ENCODE assay signal across 15 cellular contexts in the genomic region with DNA sequence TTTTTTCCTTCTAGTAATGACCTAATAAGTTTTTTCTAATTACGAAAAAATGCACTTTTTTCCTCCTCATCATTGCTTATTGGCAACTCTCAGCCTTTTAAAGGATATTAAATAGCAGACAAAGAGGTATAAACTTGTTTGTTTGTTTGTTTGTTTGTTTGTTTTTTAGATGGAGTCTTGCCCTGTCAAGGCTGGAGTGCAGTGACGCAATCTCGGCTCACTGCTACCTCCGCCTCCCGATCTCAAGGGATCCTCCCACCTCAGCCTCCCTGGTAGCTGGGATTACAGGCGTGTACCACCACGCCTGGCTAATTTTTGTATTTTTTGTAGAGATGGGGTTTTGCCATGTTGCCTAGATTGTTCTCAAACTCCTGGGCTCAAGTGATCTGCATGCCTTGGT. TPM values are rescaled to one million over a fixed set of nuclear protein-coding genes. Genes with fewer than 3 reads are reported as not detected.
A peak's percentile ranks its signal among the peaks of the same experiment; 100 is the strongest.
DNase-seq lines count a peak whose midpoint lies in the region; ATAC-seq, FAIRE-seq and TF ChIP-seq lines count a peak whose summit lies in the region.
"Had no signal": no experiment of that assay in that cellular context is flagged by ENCODE, and none has a peak within 500 bp of the region (broad histone marks: within the 10 kb centered on the region; RNA-seq: fewer than 3 reads in every experiment).

No MANE protein-coding gene starts in this region.

- no peak overlapping the region for H3K23ac ChIP-seq in H9 (ENCODE audit: insufficient read length, low read depth, low read length)

- H2BK12ac ChIP-seq in H9 (ENCODE audit: insufficient read length, low read depth, low read length): no peak overlapping the region

- intact Hi-C loops in GM12878 (cut with micrococcal nuclease; ENCODE audit: unreplicated experiment) (loop anchor here (1.0 to 10.0 kb wide), 7 partner anchors 33 to 426 kb away; partner anchors contain the start of gene RHOH), HepG2 (cut with micrococcal nuclease; ENCODE audit: unreplicated experiment) (no loop called here)

- H2BK20ac ChIP-seq in H9 (ENCODE audit: low read depth, low read length, poor library complexity, severe bottlenecking): no peak overlapping the region

- no peaks in the 10 kb centered on the region for H4K20me1 ChIP-seq in H9 (ENCODE audit: control insufficient read depth, insufficient read depth, insufficient read length)
- H4K20me1 ChIP-seq in GM12878 (ENCODE audit: control insufficient read depth, insufficient read depth): no peaks in the 10 kb centered on the region
- no peaks in the 10 kb centered on the region for H4K20me1 ChIP-seq in HepG2 (ENCODE audit: insufficient read depth, low read length)

- H4K8ac ChIP-seq in H9 (replicated peaks; ENCODE audit: insufficient read length, low read depth, low read length): no peak overlapping the region

- no peak overlapping the region for H3K14ac ChIP-seq in H9 (ENCODE audit: insufficient read depth, low read length)

- H2BK120ac ChIP-seq in H9 (ENCODE audit: low read depth, low read length, poor library complexity, severe bottlenecking): no peak overlapping the region

- FAIRE-seq in A549 (lab: Jason Lieb, UNC) (no peak), GM12878 (lab: Jason Lieb, UNC) (no peak), HepG2 (lab: Jason Lieb, UNC) (no peak)

- in situ Hi-C loops in GM12878 (cut with MboI): no loop called here
- in situ Hi-C loops in HepG2 (cut with HindIII; ENCODE audit: extremely low pct_ligation_motif_present, low pct_unique_long_range_greater_than_20kb): no loop called here

- peak overlapping the region; percentile 34 to 87; a peak in 4 of 6 replicates for H3K27ac ChIP-seq in A549
- no peak overlapping the region for H3K27ac ChIP-seq in H9 (ENCODE audit: insufficient read length, low read depth, low read length)
- H3K27ac ChIP-seq in GM12878 (ENCODE audit: control insufficient read depth, insufficient read depth): peak overlapping the region; percentile 93
- no peak overlapping the region for H3K27ac ChIP-seq in HepG2 (ENCODE audit: extremely low read length, insufficient read depth, low read length)
- H3K27ac ChIP-seq in substantia nigra (ENCODE audit: low read depth, low read length, poor library complexity, severe bottlenecking): no peak overlapping the region
- H3K27ac ChIP-seq: GM23248 had no signal

- H2BK15ac ChIP-seq in H9 (ENCODE audit: low read depth, low read length): no peak overlapping the region

- peaks cover 9 to 38% (median 20%) of the 10 kb centered on the region in 3 experiments for H3K36me3 Mint-ChIP-seq in H9 (ENCODE audit: insufficient read depth in 1 of 3, low read depth in 3 of 3)

- no peak overlapping the region for H4K5ac ChIP-seq in H9 (ENCODE audit: insufficient read length, low read depth, low read length)

- H3K27ac Mint-ChIP-seq in H9: peak overlapping the region in 2 of 3 experiments; percentile 32 to 73; a peak in 4 of 7 replicates

- H3K4me3 ChIP-seq in A549: no peak overlapping the region
- peak overlapping the region; percentile 58 for H3K4me3 ChIP-seq in GM12878
- H3K4me3 ChIP-seq in HepG2 (replicated peaks in 1 of 3; ENCODE audit: insufficient read depth in 1 of 3, low read depth in 2 of 3, low read length in 3 of 3): no peak overlapping the region
- H3K4me3 ChIP-seq: GM23248 had no signal

- no peak for TF ChIP-seq EP300 in A549 (IDR thresholded peaks at IDR 0.05)
- TF ChIP-seq EP300 in GM12878 (IDR thresholded peaks at IDR 0.05; ENCODE audit: borderline replicate concordance in 1 of 2, control insufficient read depth in 1 of 2, low read depth in 2 of 2, low read length in 2 of 2): no peak
- TF ChIP-seq EP300 in HepG2 (IDR thresholded peaks at IDR 0.05; ENCODE audit: low read depth in 2 of 2, low read length in 2 of 2): no peak
- no peak for TF ChIP-seq EP300 in HepG2 (CRISPR knock-in tag; IDR thresholded peaks at IDR 0.05; ENCODE audit: borderline replicate concordance)

- no TSS peak for BruUV-seq in GM12878 (replicated peaks; lab: Mats Ljungman, UMichigan)
- BruUV-seq in HepG2 (replicated peaks; lab: Mats Ljungman, UMichigan): no TSS peak

- H3K9me3 Mint-ChIP-seq in H9: no peaks in the 10 kb centered on the region; a peak in 1 of 5 replicates

- no peak overlapping the region for H3K4me3 Mint-ChIP-seq in H9

- H3K4me1 ChIP-seq in A549: peaks cover 56% of the 10 kb centered on the region
- H3K4me1 ChIP-seq in H9 (ENCODE audit: insufficient read depth, low read length): peaks cover 26% of the 10 kb centered on the region; the same call in 1 of the 2 replicates
- peaks cover 38% of the 10 kb centered on the region for H3K4me1 ChIP-seq in GM12878 (ENCODE audit: control insufficient read depth, insufficient read depth, low read length)
- peaks cover 13% of the 10 kb centered on the region for H3K4me1 ChIP-seq in HepG2 (ENCODE audit: insufficient read depth, low read length)

- H3K4me2 ChIP-seq in A549 (peak overlapping the region; percentile 77), H9 (ENCODE audit: insufficient read depth, insufficient read length, low read length) (no peak overlapping the region), GM12878 (ENCODE audit: control insufficient read depth, insufficient read depth) (peak overlapping the region; percentile 64), HepG2 (ENCODE audit: low read depth, low read length) (no peak overlapping the region)

- no peak for TF ChIP-seq CTCF in A549 (IDR thresholded peaks at IDR 0.05)
- no peak for TF ChIP-seq CTCF in H9 (conservative IDR thresholded peaks at IDR 0.05)
- TF ChIP-seq CTCF in GM12878 (IDR thresholded peaks at IDR 0.05 in 2 of 3, conservative IDR thresholded peaks at IDR 0.05 in 1 of 3; ENCODE audit: control insufficient read depth in 2 of 3, extremely low read depth in 1 of 3, insufficient read depth in 1 of 3, low read depth in 3 of 3, low read length in 3 of 3): no peak
- no peak for TF ChIP-seq CTCF in HepG2 (CRISPR knock-in tag; IDR thresholded peaks at IDR 0.05)

- CTCF ChIA-PET in A549 (lab: Yijun Ruan, JAX): no interaction called here
- CTCF ChIA-PET in GM12878 (lab: Yijun Ruan, JAX): interaction anchor here (1.4 to 2.1 kb wide), 5 partner anchors 49 to 149 kb away, joined by 3 to 9 read pairs (median 5); no protein-coding TSS in a partner anchor
- CTCF ChIA-PET in HepG2 (lab: Yijun Ruan, JAX; ENCODE audit: low intra/inter-chr PET ratio, low total read pairs): no interaction called here

- H3K27me3 ChIP-seq in H9 (ENCODE audit: insufficient read depth, low read length) (no peaks in the 10 kb centered on the region), GM12878 (replicated peaks in 1 of 2; ENCODE audit: control insufficient read depth in 2 of 2, insufficient read depth in 2 of 2, low read length in 1 of 2) (no peaks in the 10 kb centered on the region), HepG2 (ENCODE audit: control insufficient read depth in 1 of 2, insufficient read depth in 2 of 2, low read length in 2 of 2) (peaks cover 0 to 19% of the 10 kb centered on the region in 2 experiments; a peak in 2 of 5 replicates)

- H4K91ac ChIP-seq in H9 (ENCODE audit: insufficient read length, low read depth, low read length): no peak overlapping the region

- no peaks in the 10 kb centered on the region for H3K27me3 Mint-ChIP-seq in H9 (ENCODE audit: low read depth)

- no peaks in the 10 kb centered on the region for H3K9me3 ChIP-seq in A549
- no peaks in the 10 kb centered on the region for H3K9me3 ChIP-seq in H9 (ENCODE audit: control insufficient read depth, low read depth, low read length)
- no peaks in the 10 kb centered on the region for H3K9me3 ChIP-seq in GM12878 (replicated peaks; ENCODE audit: control insufficient read depth, insufficient read depth, low read length)
- no peaks in the 10 kb centered on the region for H3K9me3 ChIP-seq in HepG2 (ENCODE audit: low read length)

- H2AK5ac ChIP-seq in H9 (ENCODE audit: insufficient read length, low read length): no peak overlapping the region

- peaks cover 3% of the 10 kb centered on the region for H3K79me1 ChIP-seq in H9 (ENCODE audit: insufficient read depth, low read depth, low read length, poor library complexity, severe bottlenecking)

- POLR2A ChIA-PET in A549 (lab: Yijun Ruan, JAX) (no interaction called here), GM12878 (lab: Charles Lee) (interaction anchor here (0.6 to 3.3 kb wide), 2 partner anchors 31 to 47 kb away, joined by 3 to 15 read pairs; no protein-coding TSS in a partner anchor), HepG2 (lab: Yijun Ruan, JAX) (no interaction called here)

- TF ChIP-seq RAD21 in A549 (conservative IDR thresholded peaks at IDR 0.05 in 1 of 2, IDR thresholded peaks at IDR 0.05 in 1 of 2) (no peak), GM12878 (IDR thresholded peaks at IDR 0.05; ENCODE audit: insufficient read depth, low read depth, low read length) (no peak), HepG2 (CRISPR knock-in tag; IDR thresholded peaks at IDR 0.05) (no peak)

- H3K4me1 Mint-ChIP-seq in H9: peaks cover 57 to 62% of the 10 kb centered on the region in 2 experiments

- H3T11ph ChIP-seq in H9 (ENCODE audit: low read length): no peak overlapping the region

- H3K56ac ChIP-seq in H9 (ENCODE audit: insufficient read length, low read depth, low read length): no peak overlapping the region

- no peaks in the 10 kb centered on the region for H3K23me2 ChIP-seq in H9 (ENCODE audit: insufficient read length, low read depth, low read length, poor library complexity, severe bottlenecking)

- 84% methylated on average over 7 of the region's 7 CpGs for WGBS in A549 (ENCODE audit: missing lambda C conversion rate)
- no CpG with 5 or more reads among the region's 7 CpGs for WGBS in H9 (ENCODE audit: extremely low coverage, insufficient read length, low lambda C conversion rate)
- WGBS in GM12878 (ENCODE audit: insufficient coverage, insufficient replicate concordance, low lambda C conversion rate, missing lambda C conversion rate): 90% methylated on average over 7 of the region's 7 CpGs
- WGBS in HepG2 (ENCODE audit: low lambda C conversion rate): 83% methylated on average over 7 of the region's 7 CpGs

- H2AFZ ChIP-seq in H9 (ENCODE audit: low read length) (no peak overlapping the region), GM12878 (ENCODE audit: control insufficient read depth, low read depth, low read length) (no peak overlapping the region), HepG2 (ENCODE audit: low read length) (no peak overlapping the region)
- H2AFZ ChIP-seq: GM23248 had no signal

- H3K36me3 ChIP-seq in GM12878 (ENCODE audit: control insufficient read depth in 2 of 2, insufficient read depth in 2 of 2, low read length in 1 of 2) (peaks cover 0 to 9% of the 10 kb centered on the region in 2 experiments; a peak in 3 of 4 replicates), HepG2 (replicated peaks in 1 of 2; ENCODE audit: control insufficient read depth in 1 of 2, insufficient read depth in 2 of 2, low read length in 2 of 2) (no peaks in the 10 kb centered on the region)

- DNase-seq in A549 (ENCODE audit: low read depth in 1 of 2, low spot score in 1 of 2): no peak
- DNase-seq in H9: no peak
- no peak for DNase-seq in GM12878 (ENCODE audit: low read depth, low spot score)
- no peak for DNase-seq in HepG2 (ENCODE audit: low spot score)
- no peak for DNase-seq in substantia nigra (lab: John Stamatoyannopoulos, UW)
- DNase-seq in anterior cingulate cortex (lab: John Stamatoyannopoulos, UW): no peak
- DNase-seq in HuH-7 (ENCODE audit: low spot score): no peak
- DNase-seq in DMS 273 treated with DMSO at 0.1 percent for 48 hours (lab: John Stamatoyannopoulos, UW): no peak
- DNase-seq: 8988T, GM23248, NCI-H1417, NCI-H187 treated with DMSO at 0.1 percent for 48 hours, NCI-H345, NCI-H526, SHP77 treated with DMSO at 0.1 percent for 48 hours had no signal

- no peak overlapping the region for H3K9ac ChIP-seq in H9 (ENCODE audit: extremely low read depth, insufficient read length, low read length)
- H3K9ac ChIP-seq in GM12878 (ENCODE audit: control insufficient read depth, insufficient read depth, low read length): no peak overlapping the region; the same call in 1 of the 2 replicates
- no peak overlapping the region for H3K9ac ChIP-seq in HepG2 (ENCODE audit: insufficient read depth, low read depth, low read length)
- H3K9ac ChIP-seq: GM23248 had no signal

- H2BK5ac ChIP-seq in H9 (ENCODE audit: insufficient read length, low read length): no peak overlapping the region

- no peak overlapping the region for H3K4ac ChIP-seq in H9 (ENCODE audit: low read depth, low read length)

- RAD21 ChIA-PET in GM12878 (lab: Charles Lee; ENCODE audit: unreplicated experiment): interaction anchor here (1.3 to 4.7 kb wide), 4 partner anchors 45 to 78 kb away, joined by 4 to 33 read pairs (median 6); no protein-coding TSS in a partner anchor

- H3K18ac ChIP-seq in H9 (ENCODE audit: insufficient read length, low read depth, low read length): no peak overlapping the region

- H3K79me2 ChIP-seq in H9 (ENCODE audit: insufficient read depth, low read length) (peaks cover 69% of the 10 kb centered on the region; the same call in 1 of the 2 replicates), GM12878 (ENCODE audit: control insufficient read depth, insufficient read depth, low read length) (peaks cover 94% of the 10 kb centered on the region), HepG2 (ENCODE audit: insufficient read depth, low read length) (no peaks in the 10 kb centered on the region)

- ATAC-seq in A549 (no peak), GM12878 (no peak), HepG2 (no peak)

- SMC1A ChIA-PET in GM12878 (lab: Charles Lee; ENCODE audit: uncharacterized antibody, unreplicated experiment): interaction anchor here (1.2 to 12.9 kb wide), 8 partner anchors 9 to 150 kb away, joined by 3 to 215 read pairs (median 5); no protein-coding TSS in a partner anchor

- TF ChIP-seq POLR2A in A549 (IDR thresholded peaks at IDR 0.05; ENCODE audit: low read length): no peak
- no peak for TF ChIP-seq POLR2A in GM12878 (IDR thresholded peaks at IDR 0.05; ENCODE audit: low read depth, low read length)
- no peak for TF ChIP-seq POLR2A in HepG2 (IDR thresholded peaks at IDR 0.05; ENCODE audit: insufficient read depth in 1 of 2, low read depth in 2 of 2, low read length in 2 of 2)

RNA-seq across cellular contexts. Expression of gene RBM47, which starts 6.0 kb away (rescaled TPM):
- polyA plus RNA-seq in A549 (2011; rRNA removed): 37.3 and 38.1 TPM in 2 replicates
- 53.4 and 68.8 TPM in 2 replicates for polyA plus RNA-seq in A549 (2012; cell fraction: cytosol; rRNA removed)
- 63.9 and 115 TPM in 2 replicates for polyA plus RNA-seq in A549 (2012; cell fraction: nucleus; rRNA removed)
- 33.2 to 43.3 TPM (median 41.5 TPM) in 3 replicates for polyA plus RNA-seq in A549 (2017; fragmentation: RNase III; extraction: RNeasy Plus Mini Kit Qiagen cat#74134 plus additional on column Dnase treatment)
- 37.6 and 44.1 TPM in 2 replicates for polyA minus RNA-seq in A549 (2011; rRNA and poly(A)+ RNA removed)
- total RNA-seq in H9 (2021): 70.3 and 75.9 TPM in 2 replicates
- 158 and 160 TPM in 2 replicates for total RNA-seq in GM12878 (2013; cell fraction: nucleolus; rRNA removed)
- total RNA-seq in GM12878 (2014; rRNA removed): 40.6 and 43.1 TPM in 2 replicates
- total RNA-seq in GM12878 (2014; rRNA removed; fragmentation: Illumina TruSeq; extraction: Trizol): 23.7 and 24.4 TPM in 2 replicates
- 43.0 and 45.0 TPM in 2 replicates for total RNA-seq in GM12878 (2021)
- polyA plus RNA-seq in GM12878 (2011; ENCODE audit: low read depth): 12.4 TPM
- polyA plus RNA-seq in GM12878 (2011; rRNA removed): 21.8 and 23.6 TPM in 2 replicates
- polyA plus RNA-seq in GM12878 (2011; cell fraction: cytosol; rRNA removed): 25.9 and 36.2 TPM in 2 replicates
- 29.5 and 41.9 TPM in 2 replicates for polyA plus RNA-seq in GM12878 (2011; cell fraction: nucleus; rRNA removed)
- 12.3 and 16.9 TPM in 2 replicates for polyA plus RNA-seq in GM12878 (2012)
- 16.9 and 18.1 TPM in 2 replicates for polyA plus RNA-seq in GM12878 (2014; fragmentation: Illumina TruSeq; extraction: Trizol)
- 10 to 100 TPM in 1 of 2 experiments, 1 to 10 TPM in 1; 7.9 to 10.1 TPM for polyA plus RNA-seq in GM12878 (2014; fragmentation: Nextera tagmentation; extraction: Ambion mirVana)
- 33.6 and 37.1 TPM in 2 replicates for polyA plus RNA-seq in GM12878 (2014; rRNA removed)
- polyA plus RNA-seq in GM12878 (2016; fragmentation: Nextera tagmentation; extraction: Ambion mirVana): 10 to 100 TPM; 40.5 to 40.6 TPM
- 32.3 and 53.0 TPM in 2 replicates for polyA minus RNA-seq in GM12878 (2011; rRNA and poly(A)+ RNA removed)
- polyA minus RNA-seq in GM12878 (2011; cell fraction: cytosol; rRNA and poly(A)+ RNA removed): 22.3 and 26.3 TPM in 2 replicates
- polyA minus RNA-seq in GM12878 (2011; cell fraction: nucleus; rRNA and poly(A)+ RNA removed): 31.8 and 53.8 TPM in 2 replicates
- total RNA-seq in HepG2 (2016; rRNA removed; fragmentation: Illumina TruSeq; extraction: Trizol): 2.5 and 3.9 TPM in 2 replicates
- total RNA-seq in HepG2 (2016; cell fraction: cytosol; rRNA removed; fragmentation: Illumina TruSeq; extraction: Trizol; ENCODE audit: low read depth): 0.20 and 0.26 TPM in 2 replicates
- total RNA-seq in HepG2 (2016; cell fraction: insoluble cytoplasmic fraction; rRNA removed; fragmentation: Illumina TruSeq; extraction: Trizol): 2.2 and 3.2 TPM in 2 replicates
- total RNA-seq in HepG2 (2016; cell fraction: membrane; rRNA removed; fragmentation: Illumina TruSeq; extraction: Trizol): 0.90 and 0.96 TPM in 2 replicates
- total RNA-seq in HepG2 (2016; cell fraction: nucleus; rRNA removed; fragmentation: Illumina TruSeq; extraction: Trizol): 1.5 and 1.6 TPM in 2 replicates
- polyA plus RNA-seq in HepG2 (2011; rRNA removed): 1.2 and 2.0 TPM in 2 replicates
- 1.8 and 2.5 TPM in 2 replicates for polyA plus RNA-seq in HepG2 (2011; cell fraction: cytosol; rRNA removed)
- polyA plus RNA-seq in HepG2 (2011; cell fraction: nucleus; rRNA removed): 2.0 and 3.4 TPM in 2 replicates
- polyA plus RNA-seq in HepG2 (2012): 2.9 and 3.1 TPM in 2 replicates
- polyA plus RNA-seq in HepG2 (2016; cell fraction: cytosol; fragmentation: Illumina TruSeq; extraction: Trizol; ENCODE audit: low read depth): 0.06 and 0.08 TPM in 2 replicates
- polyA plus RNA-seq in HepG2 (2016; cell fraction: insoluble cytoplasmic fraction; fragmentation: Illumina TruSeq; extraction: Trizol; ENCODE audit: low read depth): 2.9 and 4.7 TPM in 2 replicates
- polyA plus RNA-seq in HepG2 (2016; cell fraction: membrane; fragmentation: Illumina TruSeq; extraction: Trizol; ENCODE audit: low read depth): 0.32 and 0.45 TPM in 2 replicates
- polyA plus RNA-seq in HepG2 (2016; cell fraction: nucleus; fragmentation: Illumina TruSeq; extraction: Trizol; ENCODE audit: insufficient read depth, low read depth): 1.5 TPM in 2 replicates
- 9.8 and 38.2 TPM in 2 replicates for polyA minus RNA-seq in HepG2 (2011; rRNA and poly(A)+ RNA removed; ENCODE audit: low replicate concordance)
- polyA minus RNA-seq in HepG2 (2011; cell fraction: cytosol; rRNA and poly(A)+ RNA removed): 2.9 and 3.0 TPM in 2 replicates
- 1.8 and 2.9 TPM in 2 replicates for polyA minus RNA-seq in HepG2 (2011; cell fraction: nucleus; rRNA and poly(A)+ RNA removed)

Comparison
In these comparisons a context has a peak if more than half of its experiments do, and no peak if none do; other contexts are left out.
1. H3K27ac ChIP-seq: peak in A549 (2 of 2) and GM12878 (single experiment); none in H9 (single experiment), HepG2 (single experiment) and substantia nigra (single experiment).
2. H3K4me2 ChIP-seq: peak in A549 (single experiment) and GM12878 (single experiment); none in H9 (single experiment) and HepG2 (single experiment).
3. RNA of gene RBM47, which starts 6.0 kb away (total RNA-seq): 70.3 to 75.9 TPM in H9 and 23.7 to 160 TPM in GM12878; 0.20 to 3.9 TPM in HepG2; every median in the first group is over 4 times any median in the second.